28 cellular contexts compared by ENCODE assay signal in the genomic region with DNA sequence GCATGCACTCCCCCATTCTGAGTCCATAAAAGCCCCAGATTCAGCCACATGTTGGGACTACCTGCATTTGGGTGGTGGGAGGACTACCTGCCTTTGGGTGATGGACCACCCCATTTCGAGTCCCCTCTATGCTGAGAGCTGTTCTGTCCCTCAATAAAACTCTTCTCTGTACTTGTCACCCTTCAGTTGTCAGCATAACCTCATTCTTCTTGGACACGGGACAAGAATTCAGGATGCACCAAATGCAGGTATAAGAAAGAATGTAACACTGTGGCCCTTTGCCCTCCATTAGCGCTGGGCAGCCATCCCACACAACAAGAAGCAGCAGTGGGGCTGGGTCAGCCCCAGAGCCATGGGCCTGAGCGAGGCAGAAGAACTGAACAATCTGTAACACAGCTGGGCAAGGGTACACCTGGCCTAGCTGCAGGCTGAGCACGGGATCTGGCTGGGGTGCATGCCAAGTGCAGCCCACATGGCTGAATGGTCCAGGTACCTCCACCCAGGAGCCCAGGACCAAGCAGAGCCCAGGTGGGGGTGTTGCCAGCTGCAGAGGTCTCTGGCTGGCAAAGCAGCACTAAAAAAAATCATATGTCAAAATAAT.
"Had no signal": no experiment of that assay in that cellular context is flagged by ENCODE, and none has a peak within 500 bp of the region (broad histone marks: within the 10 kb centered on the region; RNA-seq: fewer than 3 reads in every experiment).

No MANE protein-coding gene starts in this region.

- H3K4me1 Mint-ChIP-seq: activated CD4-positive, alpha-beta memory T cell treated with anti-CD3 and anti-CD28 coated beads, Interleukin-2, amount 10 ng/mL, durations not matched to agents 7 days and 5 days; activated CD4-positive, alpha-beta T cell treated with anti-CD3 and anti-CD28 coated beads, Interleukin-2, amount 10 ng/mL, durations not matched to agents 7 days and 5 days; activated naive CD4-positive, alpha-beta T cell treated with anti-CD3 and anti-CD28 coated beads, Interleukin-2, amount 10 ng/mL, durations not matched to agents 7 days and 5 days; activated naive CD8-positive, alpha-beta T cell treated with anti-CD3 and anti-CD28 coated beads, Interleukin-2, amount 10 ng/mL, durations not matched to agents 7 days and 5 days; nephron progenitor cell; stimulated activated naive B cell treated with anti-CD40 and anti-IgM and Interleukin-4, amounts not matched to agents 10 μg/mL and 1 μg/mL and 100 μg/mL, for 72 hours; WTC11 had no signal

- DNase-seq: activated CD4-positive, alpha-beta memory T cell treated with anti-CD3 and anti-CD28 coated beads, Interleukin-2, amount 10 ng/mL, durations not matched to agents 7 days and 5 days; activated CD4-positive, alpha-beta T cell treated with anti-CD3 and anti-CD28 coated beads for 1 hour; activated CD4-positive, alpha-beta T cell treated with anti-CD3 and anti-CD28 coated beads, Interleukin-2, amount 10 ng/mL, durations not matched to agents 7 days and 5 days; activated CD8-positive, alpha-beta memory T cell treated with anti-CD3 and anti-CD28 coated beads, Interleukin-2, amount 50 U/mL, for 48 hours; activated gamma-delta T cell; activated naive CD4-positive, alpha-beta T cell treated with anti-CD3 and anti-CD28 coated beads, Interleukin-2, amount 10 ng/mL, durations not matched to agents 7 days and 5 days; activated naive CD8-positive, alpha-beta T cell treated with anti-CD3 and anti-CD28 coated beads, Interleukin-2, amount 10 ng/mL, durations not matched to agents 7 days and 5 days; activated T-cell treated with anti-CD3 and anti-CD28 coated beads, Interleukin-2, amount 50 U/mL, for 24 hours; amniotic stem cell; caudate nucleus; cortex of kidney; effector memory CD8-positive, alpha-beta T cell; head of caudate nucleus; hypothalamus; lower lobe of right lung; nephron progenitor cell; stimulated activated CD4-positive, alpha-beta T cell treated with anti-CD3 and anti-CD28 coated beads, Interleukin-4, amount 100 ng/mL, for 24 hours; stimulated activated CD8-positive, alpha-beta memory T cell treated with anti-CD3 and anti-CD28 coated beads, Interleukin-4, amount 100 ng/mL, for 48 hours; stimulated activated naive B cell treated with anti-CD40 and anti-IgM and Interleukin-4, amounts not matched to agents 10 μg/mL and 1 μg/mL and 100 μg/mL, for 72 hours; stomach; T-helper 2 cell; thyroid gland had no signal

- H3K4me3 ChIP-seq: lower lobe of right lung, skin epidermis, stomach, thyroid gland had no signal

- H3K36me3 ChIP-seq: lower lobe of right lung, neutrophil, thyroid gland had no signal

- H3K9me3 ChIP-seq: neutrophil, thyroid gland had no signal

- H3K4me1 ChIP-seq: lower lobe of right lung, stomach, thyroid gland had no signal

- H3K27me3 Mint-ChIP-seq: activated CD4-positive, alpha-beta memory T cell treated with anti-CD3 and anti-CD28 coated beads, Interleukin-2, amount 10 ng/mL, durations not matched to agents 7 days and 5 days; activated CD4-positive, alpha-beta T cell treated with anti-CD3 and anti-CD28 coated beads, Interleukin-2, amount 10 ng/mL, durations not matched to agents 7 days and 5 days; activated naive CD4-positive, alpha-beta T cell treated with anti-CD3 and anti-CD28 coated beads, Interleukin-2, amount 10 ng/mL, durations not matched to agents 7 days and 5 days; activated naive CD8-positive, alpha-beta T cell treated with anti-CD3 and anti-CD28 coated beads, Interleukin-2, amount 10 ng/mL, durations not matched to agents 7 days and 5 days; activated T-cell treated with anti-CD3 and anti-CD28 coated beads, Interleukin-2, amount 50 U/mL, for 24 hours; effector memory CD8-positive, alpha-beta T cell; progenitor cell of endocrine pancreas; stimulated activated naive B cell treated with anti-CD40 and anti-IgM and Interleukin-4, amounts not matched to agents 10 μg/mL and 1 μg/mL and 100 μg/mL, for 72 hours had no signal

- H3K27ac ChIP-seq: lower lobe of right lung, neutrophil, skin epidermis, stomach, thyroid gland had no signal

- H3K27ac Mint-ChIP-seq: activated CD4-positive, alpha-beta memory T cell treated with anti-CD3 and anti-CD28 coated beads, Interleukin-2, amount 10 ng/mL, durations not matched to agents 7 days and 5 days; activated CD4-positive, alpha-beta T cell treated with anti-CD3 and anti-CD28 coated beads, Interleukin-2, amount 10 ng/mL, durations not matched to agents 7 days and 5 days; activated naive CD4-positive, alpha-beta T cell treated with anti-CD3 and anti-CD28 coated beads, Interleukin-2, amount 10 ng/mL, durations not matched to agents 7 days and 5 days; activated naive CD8-positive, alpha-beta T cell treated with anti-CD3 and anti-CD28 coated beads, Interleukin-2, amount 10 ng/mL, durations not matched to agents 7 days and 5 days; activated T-cell treated with anti-CD3 and anti-CD28 coated beads, Interleukin-2, amount 50 U/mL, for 24 hours; effector memory CD8-positive, alpha-beta T cell; nephron progenitor cell; progenitor cell of endocrine pancreas; stimulated activated naive B cell treated with anti-CD40 and anti-IgM and Interleukin-4, amounts not matched to agents 10 μg/mL and 1 μg/mL and 100 μg/mL, for 72 hours; WTC11 had no signal

- ATAC-seq: effector memory CD8-positive, alpha-beta T cell; left lobe of liver; lower lobe of right lung; sciatic nerve; stimulated activated naive B cell treated with anti-CD40 and anti-IgM and Interleukin-4, amounts not matched to agents 10 μg/mL and 1 μg/mL and 100 μg/mL, for 72 hours; WTC11 had no signal

- H3K4me3 Mint-ChIP-seq: activated CD4-positive, alpha-beta memory T cell treated with anti-CD3 and anti-CD28 coated beads, Interleukin-2, amount 10 ng/mL, durations not matched to agents 7 days and 5 days; activated CD4-positive, alpha-beta T cell treated with anti-CD3 and anti-CD28 coated beads, Interleukin-2, amount 10 ng/mL, durations not matched to agents 7 days and 5 days; activated naive CD4-positive, alpha-beta T cell treated with anti-CD3 and anti-CD28 coated beads, Interleukin-2, amount 10 ng/mL, durations not matched to agents 7 days and 5 days; activated naive CD8-positive, alpha-beta T cell treated with anti-CD3 and anti-CD28 coated beads, Interleukin-2, amount 10 ng/mL, durations not matched to agents 7 days and 5 days; activated T-cell treated with anti-CD3 and anti-CD28 coated beads, Interleukin-2, amount 50 U/mL, for 24 hours; effector memory CD8-positive, alpha-beta T cell; nephron progenitor cell; stimulated activated naive B cell treated with anti-CD40 and anti-IgM and Interleukin-4, amounts not matched to agents 10 μg/mL and 1 μg/mL and 100 μg/mL, for 72 hours; WTC11 had no signal

- H3K27me3 ChIP-seq: neutrophil, stomach, thyroid gland had no signal

- H3K36me3 Mint-ChIP-seq: activated naive CD4-positive, alpha-beta T cell treated with anti-CD3 and anti-CD28 coated beads, Interleukin-2, amount 10 ng/mL, durations not matched to agents 7 days and 5 days; activated naive CD8-positive, alpha-beta T cell treated with anti-CD3 and anti-CD28 coated beads, Interleukin-2, amount 10 ng/mL, durations not matched to agents 7 days and 5 days; stimulated activated naive B cell treated with anti-CD40 and anti-IgM and Interleukin-4, amounts not matched to agents 10 μg/mL and 1 μg/mL and 100 μg/mL, for 72 hours had no signal
